In the genomic region with DNA sequence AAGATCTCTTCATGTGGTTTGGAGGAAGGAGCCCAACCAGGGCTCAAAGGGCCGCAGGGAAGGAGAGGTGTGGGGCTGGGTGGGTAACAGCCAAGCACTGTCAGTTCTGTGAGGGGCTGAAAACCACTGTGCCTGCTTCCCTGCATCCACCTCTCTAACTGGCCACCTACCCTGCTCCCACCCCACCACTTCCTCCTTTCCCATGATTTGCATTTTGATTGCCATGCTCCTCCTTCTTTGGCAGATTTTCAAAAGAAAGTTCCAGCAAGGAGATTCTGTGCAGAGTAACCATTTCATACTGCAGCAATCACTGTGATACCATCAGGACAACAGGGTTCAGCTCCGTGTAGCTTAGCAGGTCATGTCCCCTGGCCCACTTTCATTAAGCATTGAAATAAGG, we compare ENCODE assay signal across 27 cellular contexts. TPM values are rescaled to one million over a fixed set of nuclear protein-coding genes. Genes with fewer than 3 reads are reported as not detected.
DNase-seq lines count a peak whose midpoint lies in the region; ATAC-seq, FAIRE-seq and TF ChIP-seq lines count a peak whose summit lies in the region.
"Had no signal": no experiment of that assay in that cellular context is flagged by ENCODE, and none has a peak within 500 bp of the region (broad histone marks: within the 10 kb centered on the region; RNA-seq: fewer than 3 reads in every experiment).

No MANE protein-coding gene starts in this region.

- H3K9me3 Mint-ChIP-seq in activated naive CD8-positive, alpha-beta T cell treated with anti-CD3 and anti-CD28 coated beads, Interleukin-2, amount 10 ng/mL, durations not matched to agents 7 days and 5 days = no peaks in the 10 kb centered on the region
- H3K9me3 Mint-ChIP-seq in activated naive CD8-positive, alpha-beta T cell treated with anti-CD3 and anti-CD28 coated beads, Interleukin-2, amount 50 U/mL, for 24 hours = no peaks in the 10 kb centered on the region
- peaks cover 10% of the 10 kb centered on the region for H3K9me3 Mint-ChIP-seq in progenitor cell of endocrine pancreas (ENCODE audit: low read depth)
- H3K9me3 Mint-ChIP-seq: stimulated activated naive CD8-positive, alpha-beta T cell treated with anti-CD3 and anti-CD28 coated beads, Interleukin-15, Interleukin-2, amounts not matched to agents 100 ng/mL and 50 ng/mL, for 24 hours; T-cell had no signal

- H3K9ac ChIP-seq in Loucy (ENCODE audit: low read depth, low read length, poor library complexity, severe bottlenecking) (no peak overlapping the region), K562 (ENCODE audit: insufficient read depth in 1 of 2, low read depth in 2 of 2, low read length in 2 of 2) (no peak overlapping the region)
- H3K9ac ChIP-seq: GM23248 had no signal

- intact Hi-C loops in K562 (cut with micrococcal nuclease) = no loop called here

- no TSS peak for BruUV-seq in K562 (replicated peaks; lab: Mats Ljungman, UMichigan)

- no peak for ATAC-seq in activated naive CD8-positive, alpha-beta T cell treated with anti-CD3 and anti-CD28 coated beads, Interleukin-2, amount 10 ng/mL, durations not matched to agents 7 days and 5 days (ENCODE audit: low read depth)
- ATAC-seq in activated naive CD8-positive, alpha-beta T cell treated with anti-CD3 and anti-CD28 coated beads, Interleukin-2, amount 50 U/mL, for 24 hours = no peak
- ATAC-seq in K562 (no peak), GM18907 (IDR thresholded peaks at IDR 0.05; ENCODE audit: unreplicated experiment) (no peak), HG02973 (IDR thresholded peaks at IDR 0.05; ENCODE audit: unreplicated experiment) (no peak)
- ATAC-seq: A549; naive thymus-derived CD4-positive, alpha-beta T cell; T-cell had no signal

- no peak for FAIRE-seq in K562 (lab: Jason Lieb, UNC)
- FAIRE-seq: A549 had no signal

- no peak overlapping the region for H3K4me3 Mint-ChIP-seq in activated naive CD8-positive, alpha-beta T cell treated with anti-CD3 and anti-CD28 coated beads, Interleukin-2, amount 10 ng/mL, durations not matched to agents 7 days and 5 days
- no peak overlapping the region for H3K4me3 Mint-ChIP-seq in activated naive CD8-positive, alpha-beta T cell treated with anti-CD3 and anti-CD28 coated beads, Interleukin-2, amount 50 U/mL, for 24 hours
- H3K4me3 Mint-ChIP-seq in progenitor cell of endocrine pancreas (ENCODE audit: low read depth) = no peak overlapping the region

- CTCF ChIA-PET in K562 (lab: Yijun Ruan, JAX; ENCODE audit: low intra/inter-chr PET ratio) = no interaction called here

- no peak for DNase-seq in activated naive CD8-positive, alpha-beta T cell treated with anti-CD3 and anti-CD28 coated beads, Interleukin-2, amount 10 ng/mL, durations not matched to agents 7 days and 5 days
- no peak for DNase-seq in activated naive CD8-positive, alpha-beta T cell treated with anti-CD3 and anti-CD28 coated beads, Interleukin-2, amount 50 U/mL, for 24 hours
- DNase-seq in K562 (ENCODE audit: extremely low read depth in 1 of 4, low spot score in 3 of 4) (no peak), G401 (ENCODE audit: low spot score) (no peak), progenitor cell of endocrine pancreas (ENCODE audit: low spot score, unreplicated experiment) (no peak)
- DNase-seq: activated CD8-positive, alpha-beta memory T cell treated with anti-CD3 and anti-CD28 coated beads for 24 hours; activated gamma-delta T cell; AML-193; brain microvascular endothelial cell; Caco-2; DMS79; GM23248; naive thymus-derived CD4-positive, alpha-beta T cell; NCI-H2029; NCI-H69; ovary; retina; T-cell had no signal

- peaks cover 22% of the 10 kb centered on the region for H3K4me1 Mint-ChIP-seq in activated naive CD8-positive, alpha-beta T cell treated with anti-CD3 and anti-CD28 coated beads, Interleukin-2, amount 10 ng/mL, durations not matched to agents 7 days and 5 days
- peaks cover 32% of the 10 kb centered on the region for H3K4me1 Mint-ChIP-seq in activated naive CD8-positive, alpha-beta T cell treated with anti-CD3 and anti-CD28 coated beads, Interleukin-2, amount 50 U/mL, for 24 hours
- peaks cover 12% of the 10 kb centered on the region for H3K4me1 Mint-ChIP-seq in progenitor cell of endocrine pancreas (ENCODE audit: low read depth)

- no peak overlapping the region for H2AFZ ChIP-seq in Loucy (ENCODE audit: low read length)
- no peak overlapping the region for H2AFZ ChIP-seq in K562 (ENCODE audit: low read depth, low read length)
- H2AFZ ChIP-seq: GM23248 had no signal

- H3K79me2 ChIP-seq in Loucy (ENCODE audit: insufficient read depth, low read length) (peaks cover 43% of the 10 kb centered on the region), K562 (ENCODE audit: control insufficient read depth, insufficient read depth, low read length) (peaks cover 32% of the 10 kb centered on the region)

- H3K4me1 ChIP-seq in Loucy (ENCODE audit: insufficient read depth, low read length, poor library complexity, severe bottlenecking) (peaks cover 20% of the 10 kb centered on the region), K562 (replicated peaks in 1 of 2; ENCODE audit: control insufficient read depth in 2 of 2, insufficient read depth in 2 of 2, low read length in 2 of 2) (no peaks in the 10 kb centered on the region; a peak in 2 of 5 replicates)
- H3K4me1 ChIP-seq: Caco-2 had no signal

- TF ChIP-seq RAD21 in K562 (CRISPR knock-in tag; conservative IDR thresholded peaks at IDR 0.05 in 1 of 2, IDR thresholded peaks at IDR 0.05 in 1 of 2) = no peak

- H3K9me3 ChIP-seq in Loucy (ENCODE audit: insufficient read depth, low read depth, low read length) (no peaks in the 10 kb centered on the region), K562 (replicated peaks; ENCODE audit: control insufficient read depth, insufficient read depth, low read depth, low read length) (no peaks in the 10 kb centered on the region)
- H3K9me3 ChIP-seq: A549, Caco-2, ovary, vagina had no signal

- H4K20me1 ChIP-seq in Loucy (ENCODE audit: insufficient read depth, low read length, poor library complexity, severe bottlenecking) (peaks cover 14% of the 10 kb centered on the region), K562 (replicated peaks; ENCODE audit: control insufficient read depth, insufficient read depth, low read length) (no peaks in the 10 kb centered on the region)

- no peaks in the 10 kb centered on the region for H3F3A ChIP-seq in Loucy (ENCODE audit: low read depth)

- no peaks in the 10 kb centered on the region for H3K27me3 Mint-ChIP-seq in activated naive CD8-positive, alpha-beta T cell treated with anti-CD3 and anti-CD28 coated beads, Interleukin-2, amount 10 ng/mL, durations not matched to agents 7 days and 5 days
- no peaks in the 10 kb centered on the region for H3K27me3 Mint-ChIP-seq in activated naive CD8-positive, alpha-beta T cell treated with anti-CD3 and anti-CD28 coated beads, Interleukin-2, amount 50 U/mL, for 24 hours
- no peaks in the 10 kb centered on the region for H3K27me3 Mint-ChIP-seq in progenitor cell of endocrine pancreas
- H3K27me3 Mint-ChIP-seq: naive thymus-derived CD4-positive, alpha-beta T cell; stimulated activated naive CD8-positive, alpha-beta T cell treated with anti-CD3 and anti-CD28 coated beads, Interleukin-15, Interleukin-2, amounts not matched to agents 100 ng/mL and 50 ng/mL, for 24 hours; T-cell had no signal

- TF ChIP-seq CTCF in Loucy (conservative IDR thresholded peaks at IDR 0.05; ENCODE audit: low read length) (no peak), K562 (IDR thresholded peaks at IDR 0.05 in 2 of 3, conservative IDR thresholded peaks at IDR 0.05 in 1 of 3; ENCODE audit: insufficient read depth in 2 of 3, low read depth in 1 of 3, low read length in 3 of 3) (no peak), progenitor cell of endocrine pancreas (IDR thresholded peaks at IDR 0.05; ENCODE audit: unreplicated experiment) (no peak)

- H3K4me3 ChIP-seq in Loucy (ENCODE audit: low read length, poor library complexity, severe bottlenecking) = no peak overlapping the region
- no peak overlapping the region for H3K4me3 ChIP-seq in K562
- H3K4me3 ChIP-seq: A549, GM23248, ovary, skin epidermis, vagina had no signal

- H3K27ac Mint-ChIP-seq in activated naive CD8-positive, alpha-beta T cell treated with anti-CD3 and anti-CD28 coated beads, Interleukin-2, amount 10 ng/mL, durations not matched to agents 7 days and 5 days = peak overlapping the region; percentile 30
- no peak overlapping the region for H3K27ac Mint-ChIP-seq in activated naive CD8-positive, alpha-beta T cell treated with anti-CD3 and anti-CD28 coated beads, Interleukin-2, amount 50 U/mL, for 24 hours
- no peak overlapping the region for H3K27ac Mint-ChIP-seq in progenitor cell of endocrine pancreas
- H3K27ac Mint-ChIP-seq: mesothelial cell of epicardium had no signal

- H3K27me3 ChIP-seq in Loucy (ENCODE audit: insufficient read depth, low read length, poor library complexity, severe bottlenecking) = no peaks in the 10 kb centered on the region
- no peaks in the 10 kb centered on the region for H3K27me3 ChIP-seq in K562 (ENCODE audit: control insufficient read depth in 2 of 2, insufficient read depth in 2 of 2, low read length in 2 of 2)
- H3K27me3 ChIP-seq: brain microvascular endothelial cell, ovary, vagina had no signal

- TF ChIP-seq EP300 in K562 (IDR thresholded peaks at IDR 0.05; ENCODE audit: low read length) = no peak

- TF ChIP-seq POLR2A in K562 (conservative IDR thresholded peaks at IDR 0.05) = no peak

- H3K36me3 Mint-ChIP-seq in activated naive CD8-positive, alpha-beta T cell treated with anti-CD3 and anti-CD28 coated beads, Interleukin-2, amount 10 ng/mL, durations not matched to agents 7 days and 5 days = peaks cover 4% of the 10 kb centered on the region
- peaks cover 4% of the 10 kb centered on the region for H3K36me3 Mint-ChIP-seq in activated naive CD8-positive, alpha-beta T cell treated with anti-CD3 and anti-CD28 coated beads, Interleukin-2, amount 50 U/mL, for 24 hours (ENCODE audit: low read depth)
- H3K36me3 Mint-ChIP-seq in progenitor cell of endocrine pancreas (ENCODE audit: insufficient read depth) = peaks cover 6% of the 10 kb centered on the region

- H3K36me3 ChIP-seq in Loucy (ENCODE audit: insufficient read depth, low read length) (no peaks in the 10 kb centered on the region), K562 (ENCODE audit: control insufficient read depth, insufficient read depth, low read length) (peaks cover 18% of the 10 kb centered on the region)
- H3K36me3 ChIP-seq: ovary, vagina had no signal

- H3K4me2 ChIP-seq in Loucy (ENCODE audit: low read depth, low read length, poor library complexity, severe bottlenecking) (peak overlapping the region; percentile 78), K562 (ENCODE audit: insufficient read depth, low read length) (no peak overlapping the region)

- in situ Hi-C loops in K562 (cut with MboI) = no loop called here
- in situ Hi-C loops in G401 (cut with HindIII; ENCODE audit: low sequenced_read_pairs) = no loop called here

- POLR2A ChIA-PET in activated naive CD8-positive, alpha-beta T cell treated with anti-CD3 and anti-CD28 coated beads, Interleukin-2, amount 10 ng/mL, durations not matched to agents 7 days and 5 days (lab: Charles Lee) = no interaction called here
- POLR2A ChIA-PET in K562 (lab: Yijun Ruan, JAX) = interaction anchor here (0.6 kb wide), 1 partner anchor 294 kb away, joined by 3 read pairs; a partner anchor contains a TSS

- WGBS in K562 (ENCODE audit: insufficient coverage, low coverage, missing lambda C conversion rate) = 55% methylated on average over 2 of the region's 2 CpGs

- no peaks in the 10 kb centered on the region for H3K9me1 ChIP-seq in K562 (ENCODE audit: control insufficient read depth, insufficient read depth, low read length)

- no peak overlapping the region for H3K27ac ChIP-seq in K562 (ENCODE audit: extremely low read depth, low read depth, low read length)
- H3K27ac ChIP-seq: brain microvascular endothelial cell, GM23248, HL-60, ovary, skin epidermis, vagina had no signal

- H3K9me2 ChIP-seq in Loucy (replicated peaks; ENCODE audit: low read depth, low read length) = no peaks in the 10 kb centered on the region

RNA-seq across cellular contexts. Expression of a gene that starts 1.8 kb away (rescaled TPM):
- 1 to 10 TPM; 4.7 to 5.4 TPM for total RNA-seq in activated naive CD8-positive, alpha-beta T cell treated with anti-CD3 and anti-CD28 coated beads, Interleukin-2, amount 10 ng/mL, durations not matched to agents 7 days and 5 days
- total RNA-seq in K562 (2011; cell fraction: chromatin; rRNA removed; ENCODE audit: low replicate concordance) = 19.4 and 19.5 TPM in 2 replicates
- 11.2 and 13.0 TPM in 2 replicates for total RNA-seq in K562 (2011; cell fraction: nucleolus; rRNA removed)
- 13.6 and 16.2 TPM in 2 replicates for total RNA-seq in K562 (2011; cell fraction: nucleoplasm; rRNA removed)
- 1.5 and 2.6 TPM in 2 replicates for total RNA-seq in K562 (2014; rRNA removed)
- total RNA-seq in K562 (2014; rRNA removed; fragmentation: Illumina TruSeq; extraction: Trizol) = 4.7 and 4.8 TPM in 2 replicates
- 1.8 and 2.0 TPM in 2 replicates for total RNA-seq in K562 (2015; rRNA removed; fragmentation: Illumina TruSeq; extraction: Trizol)
- 2.5 and 2.7 TPM in 2 replicates for total RNA-seq in K562 (2021)
- 3.5 and 3.6 TPM in 2 replicates for polyA plus RNA-seq in K562 (2011; rRNA removed)
- 1.5 and 1.6 TPM in 2 replicates for polyA plus RNA-seq in K562 (2011; cell fraction: cytosol; rRNA removed)
- 3.2 and 4.0 TPM in 2 replicates for polyA plus RNA-seq in K562 (2011; cell fraction: nucleus; rRNA removed)
- polyA plus RNA-seq in K562 (2012) = 1.2 and 2.0 TPM in 2 replicates
- 1.8 and 2.0 TPM in 2 replicates for polyA plus RNA-seq in K562 (2014; fragmentation: Illumina TruSeq; extraction: Trizol)
- 1 to 10 TPM; 1.2 to 1.6 TPM for polyA plus RNA-seq in K562 (2014; fragmentation: Nextera tagmentation; extraction: Ambion mirVana)
- 1.1 and 3.4 TPM in 2 replicates for polyA plus RNA-seq in K562 (2014; rRNA removed)
- 6.5 and 6.8 TPM in 2 replicates for polyA minus RNA-seq in K562 (2011; rRNA and poly(A)+ RNA removed)
- 1.3 and 3.4 TPM in 2 replicates for polyA minus RNA-seq in K562 (2011; cell fraction: cytosol; rRNA and poly(A)+ RNA removed)
- polyA minus RNA-seq in K562 (2011; cell fraction: nucleus; rRNA and poly(A)+ RNA removed) = 4.2 and 5.4 TPM in 2 replicates
- total RNA-seq in G401 (2014; rRNA removed; shearing (Covaris generic)) = 0.98 and 2.0 TPM in 2 replicates
- 6.2 and 7.0 TPM in 2 replicates for total RNA-seq in progenitor cell of endocrine pancreas

RNA-seq across cellular contexts. Expression of a gene that starts 30.1 kb away (rescaled TPM):
- total RNA-seq in activated naive CD8-positive, alpha-beta T cell treated with anti-CD3 and anti-CD28 coated beads, Interleukin-2, amount 10 ng/mL, durations not matched to agents 7 days and 5 days = 1 to 10 TPM; 5.7 to 6.7 TPM
- 0.23 and 0.39 TPM in 2 replicates for total RNA-seq in K562 (2011; cell fraction: chromatin; rRNA removed; ENCODE audit: low replicate concordance)
- total RNA-seq in K562 (2011; cell fraction: nucleolus; rRNA removed) = 0.17 and 0.39 TPM in 2 replicates
- total RNA-seq in K562 (2011; cell fraction: nucleoplasm; rRNA removed) = 0.22 TPM in 1 of 2 replicates, not detected in the other
- total RNA-seq in K562 (2014; rRNA removed) (0.09 and 0.16 TPM in 2 replicates), K562 (2014; rRNA removed; fragmentation: Illumina TruSeq; extraction: Trizol) (0.06 and 0.07 TPM in 2 replicates), K562 (2015; rRNA removed; fragmentation: Illumina TruSeq; extraction: Trizol) (not detected in 2 replicates), K562 (2021) (0.09 TPM in 1 of 2 replicates, not detected in the other), progenitor cell of endocrine pancreas (0.80 and 1.1 TPM in 2 replicates)
- polyA plus RNA-seq in K562 (2011; rRNA removed) (0.06 and 0.11 TPM in 2 replicates), K562 (2014; fragmentation: Illumina TruSeq; extraction: Trizol) (0.04 TPM in 1 of 2 replicates, not detected in the other), K562 (2014; fragmentation: Nextera tagmentation; extraction: Ambion mirVana) (under 1 TPM; 0.27 to 0.41 TPM), K562 (2014; rRNA removed) (0.03 TPM in 1 of 2 replicates, not detected in the other)
- polyA plus RNA-seq in K562 (2011; cell fraction: cytosol; rRNA removed) = 0.04 TPM in 1 of 2 replicates, not detected in the other
- polyA plus RNA-seq in K562 (2011; cell fraction: nucleus; rRNA removed) = 0.06 and 0.10 TPM in 2 replicates
- not detected in 2 replicates for polyA plus RNA-seq in K562 (2012)
- 0.15 TPM in 1 of 2 replicates, not detected in the other for polyA minus RNA-seq in K562 (2011; rRNA and poly(A)+ RNA removed)
- polyA minus RNA-seq in K562 (2011; cell fraction: cytosol; rRNA and poly(A)+ RNA removed) = not detected in 2 replicates
- 0.22 and 0.54 TPM in 2 replicates for polyA minus RNA-seq in K562 (2011; cell fraction: nucleus; rRNA and poly(A)+ RNA removed)
- 0.20 and 3.6 TPM in 2 replicates for total RNA-seq in G401 (2014; rRNA removed; shearing (Covaris generic))
